8 cellular contexts compared by ENCODE assay signal in the genomic region with DNA sequence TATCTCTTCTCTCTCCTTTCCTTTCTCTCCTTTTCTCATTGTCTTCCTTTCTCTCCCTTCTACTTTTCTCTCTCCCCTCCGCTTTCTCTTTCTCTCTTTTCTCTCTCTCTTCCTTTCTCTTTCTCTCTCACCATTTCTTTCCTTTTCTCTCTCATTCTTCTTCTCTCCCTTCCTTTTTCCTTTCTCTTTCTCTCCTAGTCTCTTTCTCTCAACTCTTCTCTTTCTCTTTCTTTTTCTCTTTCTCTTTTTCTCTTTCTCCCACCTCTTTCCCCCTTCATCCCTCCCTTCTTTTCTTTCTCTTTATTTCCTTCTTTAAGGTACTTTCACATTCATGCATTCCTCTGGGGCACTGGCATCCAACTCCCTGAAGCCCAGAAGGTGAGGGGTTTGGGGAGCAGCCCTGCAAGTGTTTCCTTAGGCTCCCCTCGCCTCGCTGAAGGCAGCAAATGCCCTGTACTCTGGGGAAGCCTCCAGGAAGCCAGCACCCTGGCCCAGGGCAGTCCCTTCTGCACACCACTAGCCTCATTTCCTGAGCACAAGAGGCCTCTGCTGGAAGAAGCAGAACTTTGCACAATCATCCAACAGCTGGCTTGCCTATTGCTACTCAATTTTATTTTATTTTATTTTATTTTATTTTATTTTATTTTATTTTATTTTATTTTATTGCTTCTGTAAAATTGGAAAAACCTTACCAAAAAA.
A peak's percentile ranks its signal among the peaks of the same experiment; 100 is the strongest.
DNase-seq lines count a peak whose midpoint lies in the region; ATAC-seq and TF ChIP-seq lines count a peak whose summit lies in the region.

No MANE protein-coding gene starts in this region.

- H3F3A ChIP-seq in MM.1S (ENCODE audit: insufficient read depth, low read length) = peaks cover 11% of the 10 kb centered on the region

- 59 to 88% methylated on average over 3 of the region's 3 CpGs for WGBS in sigmoid colon, 2 donors

- H3K4me1 ChIP-seq in MM.1S (ENCODE audit: low read length) (peaks cover 20% of the 10 kb centered on the region), fibroblast of lung (ENCODE audit: control insufficient read depth, extremely low read depth, insufficient read depth, low read length) (peaks cover under 1% of the 10 kb centered on the region), sigmoid colon (peaks cover 0 to 7% (median 6%) of the 10 kb centered on the region in 4 donors)

- H3K4me1 Mint-ChIP-seq in activated CD4-positive, alpha-beta memory T cell treated with anti-CD3 and anti-CD28 coated beads, Interleukin-2, amount 10 ng/mL, durations not matched to agents 7 days and 5 days = peaks cover 49% of the 10 kb centered on the region

- peak; percentile 86 for ATAC-seq in sciatic nerve

- H4K20me1 ChIP-seq in MM.1S (ENCODE audit: insufficient read depth, low read length) = no peaks in the 10 kb centered on the region
- H4K20me1 ChIP-seq in fibroblast of lung (ENCODE audit: control insufficient read depth, extremely low read depth, insufficient read depth, low read length) = no peaks in the 10 kb centered on the region

- CTCF ChIA-PET in HEK293T (lab: Yijun Ruan, JAX) = interaction anchor here (0.6 kb wide), 1 partner anchor 376 kb away, joined by 3 read pairs; no protein-coding TSS in a partner anchor
- CTCF ChIA-PET in activated CD4-positive, alpha-beta memory T cell treated with anti-CD3 and anti-CD28 coated beads, Interleukin-2, amount 10 ng/mL, durations not matched to agents 7 days and 5 days (lab: Charles Lee) = interaction anchor here (0.6 to 6.2 kb wide), 19 partner anchors 9 to 466 kb away, joined by 3 to 51 read pairs (median 4); partner anchors contain the start of gene NFKB1

- H3K9me3 Mint-ChIP-seq in activated CD4-positive, alpha-beta memory T cell treated with anti-CD3 and anti-CD28 coated beads, Interleukin-2, amount 10 ng/mL, durations not matched to agents 7 days and 5 days = no peaks in the 10 kb centered on the region

- H3K9ac ChIP-seq in MM.1S (ENCODE audit: low read length) (peak overlapping the region; percentile 37; the same call in 1 of the 2 replicates), fibroblast of lung (ENCODE audit: insufficient read depth, low read length) (no peak overlapping the region)

- intact Hi-C loops in sciatic nerve (cut with DNase I) (loop anchor here (10.0 kb wide), 1 partner anchor 379 kb away; no protein-coding TSS in a partner anchor), sigmoid colon (cut with DNase I) (no loop called here)

- H3K27me3 Mint-ChIP-seq in activated CD4-positive, alpha-beta memory T cell treated with anti-CD3 and anti-CD28 coated beads, Interleukin-2, amount 10 ng/mL, durations not matched to agents 7 days and 5 days = no peaks in the 10 kb centered on the region

- no peaks in the 10 kb centered on the region for H3K79me2 ChIP-seq in MM.1S (ENCODE audit: low read length)
- no peaks in the 10 kb centered on the region for H3K79me2 ChIP-seq in fibroblast of lung (ENCODE audit: control insufficient read depth, insufficient read depth, low read length)

- peak overlapping the region; percentile 57 for H3K4me3 Mint-ChIP-seq in activated CD4-positive, alpha-beta memory T cell treated with anti-CD3 and anti-CD28 coated beads, Interleukin-2, amount 10 ng/mL, durations not matched to agents 7 days and 5 days

- TF ChIP-seq EP300 in sigmoid colon (IDR thresholded peaks at IDR 0.05) = no peak

- TF ChIP-seq CTCF in MM.1S (IDR thresholded peaks at IDR 0.05; ENCODE audit: low read length) (peak; percentile 41), fibroblast of lung (conservative IDR thresholded peaks at IDR 0.05 in 1 of 2, IDR thresholded peaks at IDR 0.05 in 1 of 2; ENCODE audit: low read depth in 1 of 2, low read length in 2 of 2) (peak; percentile 38 to 52), sigmoid colon (IDR thresholded peaks at IDR 0.05) (no peak)

- H3K4me3 ChIP-seq in MM.1S (ENCODE audit: low read length) = peak overlapping the region; percentile 43; the same call in 1 of the 2 replicates
- H3K4me3 ChIP-seq in fibroblast of lung (replicated peaks in 1 of 4; ENCODE audit: control extremely low read depth in 1 of 4, insufficient read depth in 1 of 4, low read depth in 3 of 4, low read length in 4 of 4) = no peak overlapping the region
- no peak overlapping the region for H3K4me3 ChIP-seq in sigmoid colon

- no peaks in the 10 kb centered on the region for H3K9me3 ChIP-seq in MM.1S (replicated peaks; ENCODE audit: insufficient read depth, low read length)
- no peaks in the 10 kb centered on the region for H3K9me3 ChIP-seq in fibroblast of lung (ENCODE audit: control insufficient read depth, insufficient read depth, low read depth, low read length)
- no peaks in the 10 kb centered on the region for H3K9me3 ChIP-seq in sigmoid colon

- TF ChIP-seq POLR2A in sigmoid colon (IDR thresholded peaks at IDR 0.05) = no peak

- H3K27ac ChIP-seq in MM.1S (ENCODE audit: low read length) = no peak overlapping the region
- H3K27ac ChIP-seq in fibroblast of lung (ENCODE audit: insufficient read depth, low read length) = no peak overlapping the region
- H3K27ac ChIP-seq in sigmoid colon = no peak overlapping the region

- no peaks in the 10 kb centered on the region for H3K36me3 ChIP-seq in MM.1S (replicated peaks; ENCODE audit: insufficient read depth, low read length)
- H3K36me3 ChIP-seq in fibroblast of lung (ENCODE audit: control insufficient read depth, insufficient read depth, low read length) = peaks cover 1% of the 10 kb centered on the region
- H3K36me3 ChIP-seq in sigmoid colon = no peaks in the 10 kb centered on the region

- H3K4me2 ChIP-seq in MM.1S (ENCODE audit: low read depth, low read length) (peak overlapping the region; percentile 92), fibroblast of lung (ENCODE audit: extremely low read depth, insufficient read depth, low read length) (no peak overlapping the region)

- peak overlapping the region; percentile 67 for H2AFZ ChIP-seq in MM.1S (ENCODE audit: low read length)
- peak overlapping the region; percentile 10 for H2AFZ ChIP-seq in fibroblast of lung (ENCODE audit: low read length)

- H3K27ac Mint-ChIP-seq in activated CD4-positive, alpha-beta memory T cell treated with anti-CD3 and anti-CD28 coated beads, Interleukin-2, amount 10 ng/mL, durations not matched to agents 7 days and 5 days = peak overlapping the region; percentile 56

- H3K36me3 Mint-ChIP-seq in activated CD4-positive, alpha-beta memory T cell treated with anti-CD3 and anti-CD28 coated beads, Interleukin-2, amount 10 ng/mL, durations not matched to agents 7 days and 5 days (ENCODE audit: low read depth) = no peaks in the 10 kb centered on the region

- POLR2A ChIA-PET in HEK293T (lab: Yijun Ruan, JAX) = interaction anchor here (1.8 kb wide), 1 partner anchor 202 kb away, joined by 8 read pairs; the partner anchor contains the start of gene UBE2D3
- POLR2A ChIA-PET in activated CD4-positive, alpha-beta memory T cell treated with anti-CD3 and anti-CD28 coated beads, Interleukin-2, amount 10 ng/mL, durations not matched to agents 7 days and 5 days (lab: Charles Lee) = interaction anchor here (0.6 to 0.9 kb wide), 5 partner anchors 13 to 299 kb away, joined by 3 read pairs; partner anchors contain the start of gene NFKB1

- H3K27me3 ChIP-seq in MM.1S (replicated peaks; ENCODE audit: insufficient read depth, low read length) = no peaks in the 10 kb centered on the region
- no peaks in the 10 kb centered on the region for H3K27me3 ChIP-seq in fibroblast of lung (ENCODE audit: control insufficient read depth, insufficient read depth, low read length)
- H3K27me3 ChIP-seq in sigmoid colon = no peaks in the 10 kb centered on the region

- DNase-seq in NCI-H748 (lab: John Stamatoyannopoulos, UW; ENCODE audit: unreplicated experiment) = peak; percentile 23
- no peak for DNase-seq in NCI-H748 treated with DMSO at 0.1 percent for 48 hours (lab: John Stamatoyannopoulos, UW)
- peak; percentile 25 for DNase-seq in HEK293T (ENCODE audit: extremely low spot score)
- peak; percentile 80 for DNase-seq in MM.1S
- DNase-seq in activated CD4-positive, alpha-beta memory T cell treated with anti-CD3 and anti-CD28 coated beads, Interleukin-2, amount 10 ng/mL, durations not matched to agents 7 days and 5 days = peak; percentile 81
- DNase-seq in fibroblast of lung (ENCODE audit: low read depth in 2 of 2) = peak in 1 of 2 donors; percentile 73
- DNase-seq in sciatic nerve (ENCODE audit: low spot score) = no peak
- DNase-seq in sigmoid colon = no peak

- H3K9me2 ChIP-seq in MM.1S (replicated peaks; ENCODE audit: insufficient read depth, low read length) = no peaks in the 10 kb centered on the region

TF ChIP-seq in HEK293T, 16 proteins besides CTCF, POLR2A, EP300 and RAD21:
- TF ChIP-seq, protein P1, sequence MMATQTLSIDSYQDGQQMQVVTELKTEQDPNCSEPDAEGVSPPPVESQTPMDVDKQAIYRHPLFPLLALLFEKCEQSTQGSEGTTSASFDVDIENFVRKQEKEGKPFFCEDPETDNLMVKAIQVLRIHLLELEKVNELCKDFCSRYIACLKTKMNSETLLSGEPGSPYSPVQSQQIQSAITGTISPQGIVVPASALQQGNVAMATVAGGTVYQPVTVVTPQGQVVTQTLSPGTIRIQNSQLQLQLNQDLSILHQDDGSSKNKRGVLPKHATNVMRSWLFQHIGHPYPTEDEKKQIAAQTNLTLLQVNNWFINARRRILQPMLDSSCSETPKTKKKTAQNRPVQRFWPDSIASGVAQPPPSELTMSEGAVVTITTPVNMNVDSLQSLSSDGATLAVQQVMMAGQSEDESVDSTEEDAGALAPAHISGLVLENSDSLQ (IDR thresholded peaks at IDR 0.05) = no peak
- TF ChIP-seq FOXM1 (IDR thresholded peaks at IDR 0.05; ENCODE audit: borderline replicate concordance) (no peak), LEF1 (IDR thresholded peaks at IDR 0.05; ENCODE audit: borderline replicate concordance) (no peak), HDGF (IDR thresholded peaks at IDR 0.05; ENCODE audit: borderline replicate concordance) (no peak), L3MBTL2 (conservative IDR thresholded peaks at IDR 0.05) (no peak), NFRKB (IDR thresholded peaks at IDR 0.05) (no peak), CTBP1 (IDR thresholded peaks at IDR 0.05; ENCODE audit: borderline replicate concordance) (no peak), ELF4 (IDR thresholded peaks at IDR 0.05) (no peak), ZNF384 (IDR thresholded peaks at IDR 0.05) (no peak), SP1 (IDR thresholded peaks at IDR 0.05) (no peak), SUZ12 (IDR thresholded peaks at IDR 0.05) (no peak), FOXK2 (IDR thresholded peaks at IDR 0.05) (no peak), BHLHE40 (IDR thresholded peaks at IDR 0.05; ENCODE audit: borderline replicate concordance) (no peak), ARNT (IDR thresholded peaks at IDR 0.05) (no peak), TARDBP (IDR thresholded peaks at IDR 0.05) (no peak)
TF ChIP-seq in HEK293T: peak in this region for 0.

Comparison
In these comparisons a context has a peak if more than half of its experiments do, and no peak if none do; other contexts are left out.
1. DNase-seq: peak in NCI-H748 (single experiment), HEK293T (single experiment), MM.1S (single experiment) and activated CD4-positive, alpha-beta memory T cell treated with anti-CD3 and anti-CD28 coated beads, Interleukin-2, amount 10 ng/mL, durations not matched to agents 7 days and 5 days (single experiment); none in NCI-H748 treated with DMSO at 0.1 percent for 48 hours (single experiment), sciatic nerve (single experiment) and sigmoid colon (single experiment).
2. CTCF ChIP-seq: peak in MM.1S (single experiment) and fibroblast of lung (2 of 2); none in sigmoid colon (0 of 4).